In genomic region chr1:83702349-83702748, GRCh38 we compare ENCODE assay signal across 18 cellular contexts.
DNase-seq lines count a peak whose midpoint lies in the region; ATAC-seq, FAIRE-seq and TF ChIP-seq lines count a peak whose summit lies in the region.
"Had no signal": no experiment of that assay in that cellular context is flagged by ENCODE, and none has a peak within 500 bp of the region (broad histone marks: within the 10 kb centered on the region; RNA-seq: fewer than 3 reads in every experiment).

No MANE protein-coding gene starts in this region.

- peaks cover 0 to 10% of the 10 kb centered on the region in 2 donors for H3K9me3 Mint-ChIP-seq in stimulated activated naive CD8-positive, alpha-beta T cell treated with anti-CD3 and anti-CD28 coated beads, Interleukin-15, amount 100 ng/mL, for 72 hours
- peaks cover 12% of the 10 kb centered on the region; the same call in 2 of the 3 replicates for H3K9me3 Mint-ChIP-seq in GM23338
- H3K9me3 Mint-ChIP-seq in activated CD8-positive, alpha-beta memory T cell treated with anti-CD3 and anti-CD28 coated beads, Interleukin-2, amount 10 ng/mL, durations not matched to agents 7 days and 5 days (ENCODE audit: low read depth) = no peaks in the 10 kb centered on the region

- peak; percentile 26 for ATAC-seq in stimulated activated naive CD8-positive, alpha-beta T cell treated with anti-CD3 and anti-CD28 coated beads, Interleukin-15, amount 100 ng/mL, for 72 hours
- no peak for ATAC-seq in stimulated activated naive CD8-positive, alpha-beta T cell treated with anti-CD3 and anti-CD28 coated beads, Interleukin-15, Interleukin-2, amounts not matched to agents 100 U/mL and 50 U/mL, for 24 hours
- no peak for ATAC-seq in GM23338
- no peak for ATAC-seq in activated CD8-positive, alpha-beta memory T cell treated with anti-CD3 and anti-CD28 coated beads, Interleukin-2, amount 10 ng/mL, durations not matched to agents 7 days and 5 days
- ATAC-seq: GM12878 had no signal

- H3F3A ChIP-seq in GM23338 (replicated peaks; ENCODE audit: low read depth) = no peaks in the 10 kb centered on the region

- no peak overlapping the region for H3K27ac ChIP-seq in GM23338 (ENCODE audit: low read depth)

- H3K27me3 Mint-ChIP-seq in stimulated activated naive CD8-positive, alpha-beta T cell treated with anti-CD3 and anti-CD28 coated beads, Interleukin-15, amount 100 ng/mL, for 72 hours = no peaks in the 10 kb centered on the region
- peaks cover 5% of the 10 kb centered on the region for H3K27me3 Mint-ChIP-seq in GM23338 (ENCODE audit: insufficient read depth, low read depth, poor library complexity)
- no peaks in the 10 kb centered on the region for H3K27me3 Mint-ChIP-seq in activated CD8-positive, alpha-beta memory T cell treated with anti-CD3 and anti-CD28 coated beads, Interleukin-2, amount 10 ng/mL, durations not matched to agents 7 days and 5 days

- CTCF ChIA-PET in activated CD8-positive, alpha-beta memory T cell treated with anti-CD3 and anti-CD28 coated beads, Interleukin-2, amount 10 ng/mL, durations not matched to agents 7 days and 5 days (lab: Charles Lee) = no interaction called here

- H3K79me2 ChIP-seq in GM23338 (replicated peaks; ENCODE audit: insufficient read depth) = no peaks in the 10 kb centered on the region

- H3K4me1 ChIP-seq in GM23338 (ENCODE audit: insufficient read depth) = no peaks in the 10 kb centered on the region
- H3K4me1 ChIP-seq: Caco-2 had no signal

- no peak for TF ChIP-seq CTCF in GM23338 (conservative IDR thresholded peaks at IDR 0.05; ENCODE audit: low read depth in 2 of 2)

- no peak overlapping the region for H3K4me3 Mint-ChIP-seq in stimulated activated naive CD8-positive, alpha-beta T cell treated with anti-CD3 and anti-CD28 coated beads, Interleukin-15, amount 100 ng/mL, for 72 hours
- no peak overlapping the region for H3K4me3 Mint-ChIP-seq in GM23338
- no peak overlapping the region for H3K4me3 Mint-ChIP-seq in activated CD8-positive, alpha-beta memory T cell treated with anti-CD3 and anti-CD28 coated beads, Interleukin-2, amount 10 ng/mL, durations not matched to agents 7 days and 5 days
- H3K4me3 Mint-ChIP-seq: CD4-positive, alpha-beta memory T cell had no signal

- no peak for FAIRE-seq in GM12891 (lab: Jason Lieb, UNC)
- FAIRE-seq: GM12878, GM18507, H54 had no signal

- H3K27me3 ChIP-seq in GM23338 (ENCODE audit: insufficient read depth) = no peaks in the 10 kb centered on the region

- peaks cover 9% of the 10 kb centered on the region; the same call in 1 of the 3 replicates for H3K36me3 Mint-ChIP-seq in GM23338 (ENCODE audit: low read depth)
- H3K36me3 Mint-ChIP-seq in activated CD8-positive, alpha-beta memory T cell treated with anti-CD3 and anti-CD28 coated beads, Interleukin-2, amount 10 ng/mL, durations not matched to agents 7 days and 5 days = no peaks in the 10 kb centered on the region
- H3K36me3 Mint-ChIP-seq: CD4-positive, alpha-beta memory T cell had no signal

- peak overlapping the region; percentile 38; the same call in 1 of the 2 replicates for H2AFZ ChIP-seq in GM23338

- DNase-seq in stimulated activated naive CD8-positive, alpha-beta T cell treated with anti-CD3 and anti-CD28 coated beads, Interleukin-15, amount 100 ng/mL, for 72 hours = no peak
- no peak for DNase-seq in stimulated activated naive CD8-positive, alpha-beta T cell treated with anti-CD3 and anti-CD28 coated beads, Interleukin-15, Interleukin-2, amounts not matched to agents 100 U/mL and 50 U/mL, for 24 hours
- DNase-seq in GM23338 (ENCODE audit: low spot score) (no peak), fibroblast of gingiva (ENCODE audit: low read depth) (peak; percentile 29), GM12891 (ENCODE audit: insufficient read length, low spot score) (no peak), LoVo (ENCODE audit: low spot score) (no peak)
- no peak for DNase-seq in activated CD8-positive, alpha-beta memory T cell treated with anti-CD3 and anti-CD28 coated beads, Interleukin-2, amount 10 ng/mL, durations not matched to agents 7 days and 5 days
- DNase-seq: C1 segment of cervical spinal cord; Caco-2; CD4-positive, alpha-beta memory T cell; DMS153; EL; GDM1; GOT3; HCEC 1CT had no signal

- TF ChIP-seq POLR2A in GM12891 (IDR thresholded peaks at IDR 0.05; ENCODE audit: low read depth, low read length) = no peak

- 0 out of 2 replicates have a peak, but pooled peaks cover 2% of the 10 kb centered on the region for H3K36me3 ChIP-seq in GM23338 (ENCODE audit: insufficient read depth)

- H3K27ac Mint-ChIP-seq in stimulated activated naive CD8-positive, alpha-beta T cell treated with anti-CD3 and anti-CD28 coated beads, Interleukin-15, amount 100 ng/mL, for 72 hours = no peak overlapping the region
- H3K27ac Mint-ChIP-seq in GM23338 = no peak overlapping the region
- no peak overlapping the region for H3K27ac Mint-ChIP-seq in activated CD8-positive, alpha-beta memory T cell treated with anti-CD3 and anti-CD28 coated beads, Interleukin-2, amount 10 ng/mL, durations not matched to agents 7 days and 5 days
- H3K27ac Mint-ChIP-seq: CD4-positive, alpha-beta memory T cell had no signal

- no peak overlapping the region for H3K4me2 ChIP-seq in GM23338

- no peaks in the 10 kb centered on the region for H4K20me1 ChIP-seq in GM23338 (replicated peaks; ENCODE audit: insufficient read depth)

- H3K4me1 Mint-ChIP-seq in stimulated activated naive CD8-positive, alpha-beta T cell treated with anti-CD3 and anti-CD28 coated beads, Interleukin-15, amount 100 ng/mL, for 72 hours = peaks cover 26% of the 10 kb centered on the region
- peaks cover 6% of the 10 kb centered on the region for H3K4me1 Mint-ChIP-seq in GM23338
- H3K4me1 Mint-ChIP-seq in activated CD8-positive, alpha-beta memory T cell treated with anti-CD3 and anti-CD28 coated beads, Interleukin-2, amount 10 ng/mL, durations not matched to agents 7 days and 5 days = no peaks in the 10 kb centered on the region
- H3K4me1 Mint-ChIP-seq: CD4-positive, alpha-beta memory T cell had no signal

- no peak overlapping the region for H3K4me3 ChIP-seq in GM23338
- H3K4me3 ChIP-seq: GM12878 had no signal

- no peaks in the 10 kb centered on the region for H3K9me2 ChIP-seq in GM23338 (ENCODE audit: insufficient read depth)

TF ChIP-seq in GM23338, 12 proteins besides CTCF, POLR2A, EP300 and RAD21 (continues in another document):
- TF ChIP-seq CREB1 (CRISPR knock-in tag; IDR thresholded peaks at IDR 0.05; ENCODE audit: low read depth) (no peak), ZNF114 (CRISPR knock-in tag; IDR thresholded peaks at IDR 0.05) (no peak), EZH2 (IDR thresholded peaks at IDR 0.05; ENCODE audit: low read depth, unreplicated experiment) (no peak)
- TF ChIP-seq, protein P1, sequence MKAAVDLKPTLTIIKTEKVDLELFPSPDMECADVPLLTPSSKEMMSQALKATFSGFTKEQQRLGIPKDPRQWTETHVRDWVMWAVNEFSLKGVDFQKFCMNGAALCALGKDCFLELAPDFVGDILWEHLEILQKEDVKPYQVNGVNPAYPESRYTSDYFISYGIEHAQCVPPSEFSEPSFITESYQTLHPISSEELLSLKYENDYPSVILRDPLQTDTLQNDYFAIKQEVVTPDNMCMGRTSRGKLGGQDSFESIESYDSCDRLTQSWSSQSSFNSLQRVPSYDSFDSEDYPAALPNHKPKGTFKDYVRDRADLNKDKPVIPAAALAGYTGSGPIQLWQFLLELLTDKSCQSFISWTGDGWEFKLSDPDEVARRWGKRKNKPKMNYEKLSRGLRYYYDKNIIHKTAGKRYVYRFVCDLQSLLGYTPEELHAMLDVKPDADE (IDR thresholded peaks at IDR 0.05) = no peak

TF ChIP-seq in GM12891, 5 proteins besides CTCF, POLR2A, EP300 and RAD21:
- TF ChIP-seq TAF1 (IDR thresholded peaks at IDR 0.05; ENCODE audit: low read depth, low read length) (no peak), SPI1 (IDR thresholded peaks at IDR 0.05; ENCODE audit: low read depth, low read length) (no peak), POLR2AphosphoS5 (IDR thresholded peaks at IDR 0.05; ENCODE audit: low read depth, low read length) (no peak), POU2F2 (IDR thresholded peaks at IDR 0.05; ENCODE audit: low read depth, low read length) (no peak), PAX5 (IDR thresholded peaks at IDR 0.05; ENCODE audit: insufficient read depth, low read length, severe bottlenecking) (no peak)
